16 cellular contexts compared by ENCODE assay signal in the genomic region with DNA sequence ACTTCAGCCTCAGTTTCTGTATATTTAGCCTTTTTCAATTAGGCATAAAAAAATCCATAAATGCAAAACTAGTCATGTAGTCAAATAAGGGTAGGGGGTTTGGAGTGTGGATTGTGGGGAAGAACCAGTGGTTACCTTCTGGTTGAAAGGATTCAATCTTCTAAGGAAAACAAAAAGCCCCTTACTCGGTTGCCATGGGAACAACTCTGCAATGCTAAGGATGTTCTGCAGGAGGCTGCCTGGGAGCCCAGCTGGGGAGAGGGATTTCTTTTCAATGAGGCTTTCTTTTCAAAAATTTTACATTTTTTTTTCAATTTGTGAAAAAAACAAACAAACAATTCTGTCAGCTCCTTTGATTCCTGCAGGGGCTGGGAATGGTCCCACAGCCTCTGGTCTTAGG.
"Had no signal": no experiment of that assay in that cellular context is flagged by ENCODE, and none has a peak within 500 bp of the region (broad histone marks: within the 10 kb centered on the region; RNA-seq: fewer than 3 reads in every experiment).

No MANE protein-coding gene starts in this region.

- ATAC-seq: left lobe of liver; right cardiac atrium; stimulated activated memory B cell treated with anti-CD40 and anti-IgM and Interleukin-4, amounts not matched to agents 10 μg/mL and 1 μg/mL and 100 μg/mL, for 72 hours had no signal

- H3K4me3 ChIP-seq: adrenal gland, smooth muscle cell, tibial artery, uterus had no signal

- H3K4me2 ChIP-seq: smooth muscle cell had no signal

- H3K36me3 Mint-ChIP-seq: stimulated activated memory B cell treated with anti-CD40 and anti-IgM and Interleukin-4, amounts not matched to agents 10 μg/mL and 1 μg/mL and 100 μg/mL, for 72 hours had no signal

- H2AFZ ChIP-seq: parathyroid adenoma had no signal

- DNase-seq: activated naive CD4-positive, alpha-beta T cell treated with anti-CD3 and anti-CD28 coated beads, Interleukin-2, amount 50 U/mL, for 16 hours; adrenal gland; effector CD4-positive, alpha-beta T cell; right cardiac atrium; tibial artery; uterus had no signal

- H3K36me3 ChIP-seq: adrenal gland, tibial artery, uterus had no signal

- H3K9me3 Mint-ChIP-seq: activated T-helper 2 cell treated with anti-CD3 and anti-CD28 coated beads, Interferon-gamma antibody, Interleukin-2, Interleukin-4, amounts not matched to agents 10 μg/mL and 5 μg/mL and 100 μg/mL, durations not matched to agents 14 hours and 24 hours and 36 hours; nephron; stimulated activated memory B cell treated with anti-CD40 and anti-IgM and Interleukin-4, amounts not matched to agents 10 μg/mL and 1 μg/mL and 100 μg/mL, for 72 hours; T-helper 1 cell treated with Interleukin-12 subunit alpha and Interleukin-12 subunit beta and Interleukin-4 antibody, amounts not matched to agents 30 μg/mL and 1 μg/mL, for 36 hours had no signal

- H3K27ac Mint-ChIP-seq: activated T-helper 2 cell treated with anti-CD3 and anti-CD28 coated beads, Interferon-gamma antibody, Interleukin-2, Interleukin-4, amounts not matched to agents 10 μg/mL and 5 μg/mL and 100 μg/mL, durations not matched to agents 14 hours and 24 hours and 36 hours; nephron; stimulated activated memory B cell treated with anti-CD40 and anti-IgM and Interleukin-4, amounts not matched to agents 10 μg/mL and 1 μg/mL and 100 μg/mL, for 72 hours; T-helper 1 cell treated with Interleukin-12 subunit alpha and Interleukin-12 subunit beta and Interleukin-4 antibody, amounts not matched to agents 30 μg/mL and 1 μg/mL, for 36 hours had no signal

- H3K4me1 ChIP-seq: adrenal gland, parathyroid adenoma, tibial artery, uterus had no signal

- H3K27ac ChIP-seq: adrenal gland, parathyroid adenoma, tibial artery, uterus had no signal

- H3K9me3 ChIP-seq: adrenal gland, tibial artery, uterus had no signal

- H3K27me3 Mint-ChIP-seq: stimulated activated memory B cell treated with anti-CD40 and anti-IgM and Interleukin-4, amounts not matched to agents 10 μg/mL and 1 μg/mL and 100 μg/mL, for 72 hours had no signal

- H3K4me3 Mint-ChIP-seq: nephron; stimulated activated memory B cell treated with anti-CD40 and anti-IgM and Interleukin-4, amounts not matched to agents 10 μg/mL and 1 μg/mL and 100 μg/mL, for 72 hours; T-helper 1 cell treated with Interleukin-12 subunit alpha and Interleukin-12 subunit beta and Interleukin-4 antibody, amounts not matched to agents 30 μg/mL and 1 μg/mL, for 36 hours had no signal

- H3K79me2 ChIP-seq: parathyroid adenoma had no signal

- H3K27me3 ChIP-seq: adrenal gland, uterus had no signal

- FAIRE-seq: colon, islet of Langerhans, TTC549 had no signal

- H3K9ac ChIP-seq: parathyroid adenoma had no signal
